In the genomic region with DNA sequence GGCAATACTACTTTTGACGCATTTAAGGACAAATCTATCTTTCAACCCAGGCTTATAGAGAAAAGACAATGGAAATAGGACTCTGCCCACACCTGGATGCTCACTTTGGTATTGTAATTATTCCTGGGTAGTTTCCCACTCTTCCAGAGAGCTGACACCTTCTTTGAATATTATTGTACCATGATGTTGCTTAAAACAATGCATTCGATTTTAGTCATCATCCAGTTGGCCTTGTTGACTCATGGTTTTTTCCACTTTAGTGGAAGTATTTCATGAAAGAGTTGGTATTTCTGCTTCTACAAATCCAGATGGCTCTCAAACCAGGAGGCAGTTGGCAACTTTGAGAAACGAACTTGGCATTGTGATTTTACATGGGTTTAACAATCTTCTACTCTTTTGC, we compare ENCODE assay signal across 21 cellular contexts.
A peak's percentile ranks its signal among the peaks of the same experiment; 100 is the strongest.
DNase-seq lines count a peak whose midpoint lies in the region; ATAC-seq and TF ChIP-seq lines count a peak whose summit lies in the region.
"Had no signal": no experiment of that assay in that cellular context is flagged by ENCODE, and none has a peak within 500 bp of the region (broad histone marks: within the 10 kb centered on the region; RNA-seq: fewer than 3 reads in every experiment).

No MANE protein-coding gene starts in this region.

- no peaks in the 10 kb centered on the region for H4K20me1 ChIP-seq in mammary epithelial cell (ENCODE audit: insufficient read depth, low read length)

- no peak for TF ChIP-seq POLR2A in breast epithelium (IDR thresholded peaks at IDR 0.05)

- ATAC-seq in foreskin keratinocyte: peak; percentile 88
- ATAC-seq: HCT116 had no signal

- 62% methylated on average over 3 of the region's 3 CpGs for WGBS in mammary epithelial cell (ENCODE audit: low coverage, missing lambda C conversion rate)

- H3K9ac ChIP-seq in mammary epithelial cell (ENCODE audit: insufficient read depth, low read length): no peak overlapping the region

- H3K36me3 ChIP-seq in mammary epithelial cell (ENCODE audit: insufficient read depth, low read length): peaks cover 2% of the 10 kb centered on the region
- no peaks in the 10 kb centered on the region for H3K36me3 ChIP-seq in breast epithelium
- H3K36me3 ChIP-seq: MG63, Peyer's patch had no signal

- H3K79me2 ChIP-seq in mammary epithelial cell (ENCODE audit: insufficient read depth, low read length): no peaks in the 10 kb centered on the region

- DNase-seq in mammary epithelial cell: peak; percentile 52
- no peak for DNase-seq in breast epithelium (ENCODE audit: low spot score in 2 of 2)
- peak; percentile 7 for DNase-seq in amniotic epithelial cell (ENCODE audit: low read depth)
- peak in 1 of 2 donors; percentile 53 for DNase-seq in foreskin keratinocyte
- no peak for DNase-seq in NCI-H748 (lab: John Stamatoyannopoulos, UW; ENCODE audit: unreplicated experiment)
- DNase-seq in NCI-H1048 (lab: John Stamatoyannopoulos, UW): no peak
- no peak for DNase-seq in anterior cingulate cortex (lab: John Stamatoyannopoulos, UW)
- no peak for DNase-seq in NCI-H2227 (lab: John Stamatoyannopoulos, UW; ENCODE audit: unreplicated experiment)
- DNase-seq: 8988T, COR-L47, KG1, MG63, NCI-H1417, NCI-H1930, NCI-H2171 treated with DMSO at 0.1 percent for 48 hours, NCI-H510A, Peyer's patch, SHP77 treated with DMSO at 0.1 percent for 48 hours had no signal

- H3K27me3 ChIP-seq in mammary epithelial cell (ENCODE audit: insufficient read depth, low read length) (no peaks in the 10 kb centered on the region), breast epithelium (no peaks in the 10 kb centered on the region), foreskin keratinocyte (no peaks in the 10 kb centered on the region)
- H3K27me3 ChIP-seq: MG63, Peyer's patch had no signal

- in situ Hi-C loops in mammary epithelial cell (cut with MboI; ENCODE audit: low sequenced_read_pairs in 2 of 2): no loop called here

- H3K9me3 ChIP-seq in mammary epithelial cell (replicated peaks; ENCODE audit: insufficient read depth, low read length): no peaks in the 10 kb centered on the region
- H3K9me3 ChIP-seq in breast epithelium: no peaks in the 10 kb centered on the region
- H3K9me3 ChIP-seq: MG63, Peyer's patch had no signal

- intact Hi-C loops in mammary epithelial cell (cut with micrococcal nuclease) (no loop called here), breast epithelium (cut with DNase I; ENCODE audit: low total_unique reads) (no loop called here)

- H3K27ac ChIP-seq in mammary epithelial cell (ENCODE audit: insufficient read depth, low read depth, low read length) (no peak overlapping the region), breast epithelium (no peak overlapping the region), foreskin keratinocyte (peak overlapping the region; percentile 61)
- H3K27ac ChIP-seq: C4-2B, HL-60, Peyer's patch had no signal

- no TSS peak for BruUV-seq in mammary epithelial cell (replicated peaks; lab: Mats Ljungman, UMichigan)

- no peak overlapping the region for H3K4me2 ChIP-seq in mammary epithelial cell (ENCODE audit: insufficient read depth, low read depth, low read length)

- CTCF ChIA-PET in mammary epithelial cell (lab: Charles Lee; ENCODE audit: low non-redundant PET): no interaction called here

- no peak overlapping the region for H3K4me3 ChIP-seq in mammary epithelial cell (replicated peaks in 1 of 3; ENCODE audit: insufficient read depth in 1 of 3, low read depth in 2 of 3, low read length in 3 of 3)
- H3K4me3 ChIP-seq in breast epithelium: no peak overlapping the region
- H3K4me3 ChIP-seq: MG63, Peyer's patch had no signal

- dilution Hi-C loops in mammary epithelial cell (cut with HindIII; ENCODE audit: low sequenced_read_pairs): no loop called here

- H3K4me1 ChIP-seq in mammary epithelial cell (ENCODE audit: insufficient read depth, low read length): peaks cover 4% of the 10 kb centered on the region
- H3K4me1 ChIP-seq in breast epithelium: no peaks in the 10 kb centered on the region
- peaks cover 6% of the 10 kb centered on the region for H3K4me1 ChIP-seq in foreskin keratinocyte
- H3K4me1 ChIP-seq: Peyer's patch had no signal

- TF ChIP-seq CTCF in mammary epithelial cell (conservative IDR thresholded peaks at IDR 0.05 in 1 of 2, IDR thresholded peaks at IDR 0.05 in 1 of 2; ENCODE audit: extremely low read depth in 1 of 2, insufficient read depth in 1 of 2, low read depth in 1 of 2, low read length in 2 of 2) (no peak), breast epithelium (IDR thresholded peaks at IDR 0.05) (no peak), foreskin keratinocyte (conservative IDR thresholded peaks at IDR 0.05) (no peak)

- H2AFZ ChIP-seq in mammary epithelial cell (ENCODE audit: low read depth, low read length): no peak overlapping the region

Comparison
In these comparisons a context has a peak if more than half of its experiments do, and no peak if none do; other contexts are left out.
1. DNase-seq: peak in mammary epithelial cell (single experiment) and amniotic epithelial cell (single experiment); none in breast epithelium (0 of 2), NCI-H748 (single experiment), NCI-H1048 (single experiment), anterior cingulate cortex (0 of 58) and NCI-H2227 (single experiment).